ENCODE assay signal across 23 cellular contexts in genomic region chr3:45937206-45938042, GRCh38. TPM values are rescaled to one million over a fixed set of nuclear protein-coding genes. Genes with fewer than 3 reads are reported as not detected.
"Had no signal": no experiment of that assay in that cellular context is flagged by ENCODE, and none has a peak within 500 bp of the region (broad histone marks: within the 10 kb centered on the region; RNA-seq: fewer than 3 reads in every experiment).

No MANE protein-coding gene starts in this region.

- H3K27ac ChIP-seq: breast epithelium, colonic mucosa, dorsolateral prefrontal cortex, esophagus squamous epithelium, thoracic aorta had no signal

- H3K27me3 Mint-ChIP-seq: activated naive CD8-positive, alpha-beta T cell; naive B cell; type B pancreatic cell had no signal

- H3K4me3 ChIP-seq: breast epithelium, colonic mucosa, dorsolateral prefrontal cortex, esophagus squamous epithelium, gastrocnemius medialis, thoracic aorta had no signal

- H3K9me3 Mint-ChIP-seq: naive B cell, neural crest cell, type B pancreatic cell had no signal

- H3K27ac Mint-ChIP-seq: activated CD8-positive, alpha-beta T cell treated with anti-CD3 and anti-CD28 coated beads, Interleukin-2, amount 10 ng/mL, durations not matched to agents 7 days and 5 days; activated naive CD8-positive, alpha-beta T cell; naive B cell; type B pancreatic cell had no signal

- H3K9me3 ChIP-seq: colonic mucosa, esophagus squamous epithelium, gastrocnemius medialis, thoracic aorta had no signal

- H3K4me1 Mint-ChIP-seq: neural crest cell had no signal

- ATAC-seq: activated CD4-positive, CD25-positive, alpha-beta regulatory T cell treated with anti-CD3 and anti-CD28 coated beads, Interleukin-2, amount 50 U/mL, for 24 hours; activated CD8-positive, alpha-beta T cell treated with anti-CD3 and anti-CD28 coated beads, Interleukin-2, amount 10 ng/mL, durations not matched to agents 7 days and 5 days; gastrocnemius medialis had no signal

- H3K4me3 Mint-ChIP-seq: activated CD8-positive, alpha-beta T cell treated with anti-CD3 and anti-CD28 coated beads, Interleukin-2, amount 10 ng/mL, durations not matched to agents 7 days and 5 days; activated naive CD8-positive, alpha-beta T cell; naive B cell; neural crest cell; type B pancreatic cell had no signal

- DNase-seq: activated CD4-positive, alpha-beta T cell treated with anti-CD3 and anti-CD28 coated beads, Interleukin-2, amount 50 U/mL, for 1 hour; activated CD8-positive, alpha-beta T cell treated with anti-CD3 and anti-CD28 coated beads, Interleukin-2, amount 10 ng/mL, durations not matched to agents 7 days and 5 days; amniotic stem cell; colonic mucosa; dorsolateral prefrontal cortex; esophagus squamous epithelium; gastrocnemius medialis; hippocampal formation; naive B cell; stimulated activated CD4-positive, alpha-beta T cell treated with anti-CD3 and anti-CD28 coated beads, Interleukin-2, amount 100 ng/mL, for 48 hours; stimulated activated CD8-positive, alpha-beta memory T cell treated with anti-CD3 and anti-CD28 coated beads, Interleukin-4, amount 100 ng/mL, for 48 hours; stimulated activated naive CD4-positive, alpha-beta T cell; T1000 had no signal

- H3K36me3 ChIP-seq: breast epithelium, colonic mucosa had no signal

- H3K4me1 ChIP-seq: breast epithelium, colonic mucosa had no signal

- H3K27me3 ChIP-seq: breast epithelium, colonic mucosa, dorsolateral prefrontal cortex, esophagus squamous epithelium, gastrocnemius medialis had no signal

RNA-seq across cellular contexts. Expression of gene CXCR6, which starts 5.8 kb away (rescaled TPM):
- total RNA-seq: neural crest cell, renal cortical epithelial cell, SK-MEL-5 had no signal

RNA-seq across cellular contexts. Expression of gene CCR9, which starts 51.1 kb away (rescaled TPM):
- total RNA-seq: breast epithelium; esophagus squamous epithelium; neural crest cell; posterior vena cava; renal cortical epithelial cell; SK-MEL-5; T-helper 1 cell treated with Interleukin-12 subunit alpha and Interleukin-12 subunit beta and Interleukin-4 antibody, amounts not matched to agents 30 ng/mL and 1 ng/mL, for 36 hours; thoracic aorta had no signal
